In the genomic region with DNA sequence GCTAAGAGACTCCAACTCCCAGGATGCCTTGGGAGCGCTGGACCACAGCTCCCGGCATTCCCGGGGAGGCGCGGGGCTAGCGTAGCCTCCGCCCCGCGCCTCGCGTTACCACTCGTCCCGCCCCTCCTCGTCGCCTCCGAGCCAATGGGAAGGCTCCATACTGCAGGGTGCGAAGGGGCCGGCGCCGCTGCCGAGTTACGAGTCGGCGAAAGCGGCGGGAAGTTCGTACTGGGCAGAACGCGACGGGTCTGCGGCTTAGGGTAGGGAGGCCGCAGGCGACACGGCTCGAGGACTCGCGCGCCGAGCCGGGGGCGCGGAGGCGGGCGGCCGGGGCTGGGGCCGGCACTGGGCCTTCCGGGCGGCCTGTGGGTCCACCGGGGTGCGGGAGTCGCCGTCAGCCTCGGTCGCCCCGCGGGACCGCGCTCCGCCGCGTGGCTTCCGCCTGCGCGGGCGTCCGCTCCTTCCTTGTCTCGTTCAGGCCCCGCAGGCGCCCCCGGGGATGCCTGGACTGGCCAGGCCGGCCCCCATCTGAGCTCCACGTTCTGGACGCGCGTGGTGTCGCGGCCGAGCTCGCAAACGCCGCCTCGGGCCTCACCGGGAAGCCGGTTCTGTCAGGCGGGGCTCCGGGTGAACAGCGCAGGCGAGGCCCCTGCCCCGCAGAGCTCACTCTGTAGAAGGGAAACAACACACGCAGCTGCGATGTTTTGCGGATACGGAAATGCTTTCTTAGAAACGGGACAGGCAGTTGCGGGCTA, we compare ENCODE assay signal across 1 cellular context.
TF ChIP-seq lines count a peak whose summit lies in the region.

TSS of gene VRK1 (plus strand) at position 195 of the 755 bp plus-strand sequence. CDS start 36,090 bp downstream, outside the sequence.

TF ChIP-seq in HepG2, 621 proteins besides CTCF, POLR2A, EP300 and RAD21 (continued from another document and continues in another):
- TF ChIP-seq, protein P1, sequence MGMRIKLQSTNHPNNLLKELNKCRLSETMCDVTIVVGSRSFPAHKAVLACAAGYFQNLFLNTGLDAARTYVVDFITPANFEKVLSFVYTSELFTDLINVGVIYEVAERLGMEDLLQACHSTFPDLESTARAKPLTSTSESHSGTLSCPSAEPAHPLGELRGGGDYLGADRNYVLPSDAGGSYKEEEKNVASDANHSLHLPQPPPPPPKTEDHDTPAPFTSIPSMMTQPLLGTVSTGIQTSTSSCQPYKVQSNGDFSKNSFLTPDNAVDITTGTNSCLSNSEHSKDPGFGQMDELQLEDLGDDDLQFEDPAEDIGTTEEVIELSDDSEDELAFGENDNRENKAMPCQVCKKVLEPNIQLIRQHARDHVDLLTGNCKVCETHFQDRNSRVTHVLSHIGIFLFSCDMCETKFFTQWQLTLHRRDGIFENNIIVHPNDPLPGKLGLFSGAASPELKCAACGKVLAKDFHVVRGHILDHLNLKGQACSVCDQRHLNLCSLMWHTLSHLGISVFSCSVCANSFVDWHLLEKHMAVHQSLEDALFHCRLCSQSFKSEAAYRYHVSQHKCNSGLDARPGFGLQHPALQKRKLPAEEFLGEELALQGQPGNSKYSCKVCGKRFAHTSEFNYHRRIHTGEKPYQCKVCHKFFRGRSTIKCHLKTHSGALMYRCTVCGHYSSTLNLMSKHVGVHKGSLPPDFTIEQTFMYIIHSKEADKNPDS (CRISPR knock-in tag; IDR thresholded peaks at IDR 0.05): no peak
- TF ChIP-seq TP53 (CRISPR knock-in tag; conservative IDR thresholded peaks at IDR 0.05) (no peak), ZNF354B (CRISPR knock-in tag; IDR thresholded peaks at IDR 0.05) (no peak), ARID5B (CRISPR knock-in tag; IDR thresholded peaks at IDR 0.05) (peak; percentile 20; the same call in 1 of the 2 replicates), BCL6 (CRISPR knock-in tag; IDR thresholded peaks at IDR 0.05) (peak; percentile 83; the same call in 1 of the 2 replicates), RFXAP (CRISPR knock-in tag; IDR thresholded peaks at IDR 0.05; ENCODE audit: borderline replicate concordance) (0 out of 2 replicates have a peak, but pooled peaks have one; percentile 32), SIN3B (IDR thresholded peaks at IDR 0.05; ENCODE audit: low read length) (peak; percentile 95), ASH2L (IDR thresholded peaks at IDR 0.05; ENCODE audit: insufficient read length, low read depth, low read length) (peak; percentile 73), MTA1 (CRISPR knock-in tag; IDR thresholded peaks at IDR 0.05; ENCODE audit: borderline replicate concordance) (peak; percentile 52; the same call in 1 of the 2 replicates), HDAC1 (CRISPR knock-in tag; IDR thresholded peaks at IDR 0.05) (peak; percentile 98), ZNF230 (CRISPR knock-in tag; IDR thresholded peaks at IDR 0.05) (0 out of 2 replicates have a peak, but pooled peaks have one; percentile 45), ZNF569 (CRISPR knock-in tag; IDR thresholded peaks at IDR 0.05; ENCODE audit: borderline replicate concordance) (no peak), POLR2G (IDR thresholded peaks at IDR 0.05; ENCODE audit: low read depth, low read length) (peak; percentile 65), KAT8 (CRISPR knock-in tag; IDR thresholded peaks at IDR 0.05) (peak; percentile 62), GATAD1 (CRISPR knock-in tag; IDR thresholded peaks at IDR 0.05) (peak; percentile 94), HOXA5 (CRISPR knock-in tag; IDR thresholded peaks at IDR 0.05) (0 out of 2 replicates have a peak, but pooled peaks have one; percentile 34), MIER3 (CRISPR knock-in tag; IDR thresholded peaks at IDR 0.05; ENCODE audit: borderline replicate concordance) (0 out of 2 replicates have a peak, but pooled peaks have one; percentile 42), HNRNPLL (IDR thresholded peaks at IDR 0.05; ENCODE audit: low read depth, low read length, poor library complexity, severe bottlenecking) (peak; percentile 97), ZC3H4 (CRISPR knock-in tag; IDR thresholded peaks at IDR 0.05; ENCODE audit: borderline replicate concordance) (no peak), ZNF24 (IDR thresholded peaks at IDR 0.05) (no peak), IRX3 (CRISPR knock-in tag; IDR thresholded peaks at IDR 0.05; ENCODE audit: borderline replicate concordance, low read depth) (0 out of 2 replicates have a peak, but pooled peaks have one; percentile 74), PHF8 (CRISPR knock-in tag; IDR thresholded peaks at IDR 0.05) (peak; percentile 70), ZNF30 (CRISPR knock-in tag; IDR thresholded peaks at IDR 0.05) (0 out of 2 replicates have a peak, but pooled peaks have one; percentile 50), YY1 (IDR thresholded peaks at IDR 0.05; ENCODE audit: insufficient read depth, insufficient replicate concordance, low read depth, low read length) (peak; percentile 74), ZNF891 (CRISPR knock-in tag; IDR thresholded peaks at IDR 0.05) (no peak; the same call in 1 of the 2 replicates), NFRKB (IDR thresholded peaks at IDR 0.05) (no peak), NFYC (CRISPR knock-in tag; IDR thresholded peaks at IDR 0.05) (peak; percentile 93), ZNF496 (CRISPR knock-in tag; IDR thresholded peaks at IDR 0.05; ENCODE audit: insufficient replicate concordance) (no peak), MAFG (CRISPR knock-in tag; IDR thresholded peaks at IDR 0.05) (no peak), ZNF441 (CRISPR knock-in tag; IDR thresholded peaks at IDR 0.05; ENCODE audit: borderline replicate concordance) (0 out of 2 replicates have a peak, but pooled peaks have one; percentile 37), ZNF343 (CRISPR knock-in tag; IDR thresholded peaks at IDR 0.05) (0 out of 2 replicates have a peak, but pooled peaks have one; percentile 20), NR2C2 (CRISPR knock-in tag; IDR thresholded peaks at IDR 0.05; ENCODE audit: borderline replicate concordance) (peak; percentile 40; the same call in 1 of the 2 replicates), ZNF224 (CRISPR knock-in tag; IDR thresholded peaks at IDR 0.05) (no peak), ZNF777 (CRISPR knock-in tag; IDR thresholded peaks at IDR 0.05) (peak; percentile 6; the same call in 1 of the 2 replicates), LBX2 (CRISPR knock-in tag; IDR thresholded peaks at IDR 0.05; ENCODE audit: borderline replicate concordance) (no peak), HOXA3 (CRISPR knock-in tag; IDR thresholded peaks at IDR 0.05) (peak; percentile 85), ZNF501 (CRISPR knock-in tag; IDR thresholded peaks at IDR 0.05) (no peak), ZNF878 (CRISPR knock-in tag; IDR thresholded peaks at IDR 0.05) (0 out of 2 replicates have a peak, but pooled peaks have one; percentile 46), TGIF2 (CRISPR knock-in tag; IDR thresholded peaks at IDR 0.05) (peak; percentile 94; the same call in 1 of the 2 replicates), FOXO4 (CRISPR knock-in tag; conservative IDR thresholded peaks at IDR 0.05) (0 out of 2 replicates have a peak, but pooled peaks have one; percentile 84), YEATS4 (CRISPR knock-in tag; IDR thresholded peaks at IDR 0.05; ENCODE audit: borderline replicate concordance) (peak; percentile 48; the same call in 1 of the 2 replicates), ZNF563 (CRISPR knock-in tag; IDR thresholded peaks at IDR 0.05) (no peak), MYPOP (CRISPR knock-in tag; IDR thresholded peaks at IDR 0.05) (no peak), YEATS2 (CRISPR knock-in tag; IDR thresholded peaks at IDR 0.05; ENCODE audit: borderline replicate concordance) (peak; percentile 78)
- TF ChIP-seq, protein P2, sequence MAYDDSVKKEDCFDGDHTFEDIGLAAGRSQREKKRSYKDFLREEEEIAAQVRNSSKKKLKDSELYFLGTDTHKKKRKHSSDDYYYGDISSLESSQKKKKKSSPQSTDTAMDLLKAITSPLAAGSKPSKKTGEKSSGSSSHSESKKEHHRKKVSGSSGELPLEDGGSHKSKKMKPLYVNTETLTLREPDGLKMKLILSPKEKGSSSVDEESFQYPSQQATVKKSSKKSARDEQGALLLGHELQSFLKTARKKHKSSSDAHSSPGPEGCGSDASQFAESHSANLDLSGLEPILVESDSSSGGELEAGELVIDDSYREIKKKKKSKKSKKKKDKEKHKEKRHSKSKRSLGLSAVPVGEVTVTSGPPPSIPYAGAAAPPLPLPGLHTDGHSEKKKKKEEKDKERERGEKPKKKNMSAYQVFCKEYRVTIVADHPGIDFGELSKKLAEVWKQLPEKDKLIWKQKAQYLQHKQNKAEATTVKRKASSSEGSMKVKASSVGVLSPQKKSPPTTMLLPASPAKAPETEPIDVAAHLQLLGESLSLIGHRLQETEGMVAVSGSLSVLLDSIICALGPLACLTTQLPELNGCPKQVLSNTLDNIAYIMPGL (CRISPR knock-in tag; IDR thresholded peaks at IDR 0.05; ENCODE audit: borderline replicate concordance in 1 of 2, low read depth in 1 of 2): 0 out of 4 replicates have a peak, but pooled peaks of 1 of the 2 experiments have one; percentile 22
- TF ChIP-seq, protein P3, sequence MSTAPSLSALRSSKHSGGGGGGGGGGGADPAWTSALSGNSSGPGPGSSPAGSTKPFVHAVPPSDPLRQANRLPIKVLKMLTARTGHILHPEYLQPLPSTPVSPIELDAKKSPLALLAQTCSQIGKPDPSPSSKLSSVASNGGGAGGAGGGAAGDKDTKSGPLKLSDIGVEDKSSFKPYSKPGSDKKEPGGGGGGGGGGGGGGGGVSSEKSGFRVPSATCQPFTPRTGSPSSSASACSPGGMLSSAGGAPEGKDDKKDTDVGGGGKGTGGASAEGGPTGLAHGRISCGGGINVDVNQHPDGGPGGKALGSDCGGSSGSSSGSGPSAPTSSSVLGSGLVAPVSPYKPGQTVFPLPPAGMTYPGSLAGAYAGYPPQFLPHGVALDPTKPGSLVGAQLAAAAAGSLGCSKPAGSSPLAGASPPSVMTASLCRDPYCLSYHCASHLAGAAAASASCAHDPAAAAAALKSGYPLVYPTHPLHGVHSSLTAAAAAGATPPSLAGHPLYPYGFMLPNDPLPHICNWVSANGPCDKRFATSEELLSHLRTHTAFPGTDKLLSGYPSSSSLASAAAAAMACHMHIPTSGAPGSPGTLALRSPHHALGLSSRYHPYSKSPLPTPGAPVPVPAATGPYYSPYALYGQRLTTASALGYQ (CRISPR knock-in tag; IDR thresholded peaks at IDR 0.05): no peak
- TF ChIP-seq, protein P4, sequence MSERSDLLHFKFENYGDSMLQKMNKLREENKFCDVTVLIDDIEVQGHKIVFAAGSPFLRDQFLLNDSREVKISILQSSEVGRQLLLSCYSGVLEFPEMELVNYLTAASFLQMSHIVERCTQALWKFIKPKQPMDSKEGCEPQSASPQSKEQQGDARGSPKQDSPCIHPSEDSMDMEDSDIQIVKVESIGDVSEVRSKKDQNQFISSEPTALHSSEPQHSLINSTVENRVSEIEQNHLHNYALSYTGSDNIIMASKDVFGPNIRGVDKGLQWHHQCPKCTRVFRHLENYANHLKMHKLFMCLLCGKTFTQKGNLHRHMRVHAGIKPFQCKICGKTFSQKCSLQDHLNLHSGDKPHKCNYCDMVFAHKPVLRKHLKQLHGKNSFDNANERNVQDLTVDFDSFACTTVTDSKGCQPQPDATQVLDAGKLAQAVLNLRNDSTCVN (CRISPR knock-in tag; IDR thresholded peaks at IDR 0.05; ENCODE audit: borderline replicate concordance): no peak
